In the genomic region with DNA sequence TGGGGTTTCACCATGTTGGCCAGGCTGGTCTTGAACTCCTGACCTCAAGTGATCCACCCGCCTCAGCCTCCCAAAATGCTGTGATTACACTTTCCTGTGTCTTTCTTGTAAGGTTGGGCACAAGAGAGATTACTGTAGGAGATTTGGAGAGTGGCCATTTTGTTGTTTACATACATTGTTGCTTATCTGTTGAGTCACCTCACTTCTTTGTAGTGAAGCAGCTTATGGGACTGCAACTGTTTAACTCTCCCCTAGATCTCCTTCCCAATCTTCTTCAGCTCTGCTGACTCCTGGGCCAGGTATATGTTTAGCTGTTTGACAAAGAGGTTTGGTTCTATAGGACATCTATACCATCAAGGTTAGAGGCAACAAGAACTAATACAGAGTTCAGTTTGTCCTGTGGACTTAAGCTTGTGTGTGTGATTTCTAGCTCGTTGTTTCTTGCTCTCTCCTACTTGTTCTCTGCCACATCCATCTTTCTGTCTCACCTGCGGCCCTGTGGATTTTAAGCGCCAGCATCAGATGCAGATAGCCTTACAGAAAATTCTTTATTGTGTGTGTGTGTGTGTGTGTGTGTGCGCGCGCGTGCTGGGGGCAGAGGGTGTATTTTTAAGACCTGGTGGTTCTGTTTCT, we compare ENCODE assay signal across 9 cellular contexts.
A peak's percentile ranks its signal among the peaks of the same experiment; 100 is the strongest.
DNase-seq lines count a peak whose midpoint lies in the region; ATAC-seq and TF ChIP-seq lines count a peak whose summit lies in the region.
"Had no signal": no experiment of that assay in that cellular context is flagged by ENCODE, and none has a peak within 500 bp of the region (broad histone marks: within the 10 kb centered on the region; RNA-seq: fewer than 3 reads in every experiment).

No MANE protein-coding gene starts in this region.

- H3K27me3 ChIP-seq in H7 (ENCODE audit: control insufficient read depth, insufficient read depth, low read length) = no peaks in the 10 kb centered on the region

- peak; percentile 25 for DNase-seq in AG10803 (ENCODE audit: low read depth)
- peak; percentile 21 for DNase-seq in iPS-NIHi7 (ENCODE audit: extremely low spot score)
- DNase-seq in H7 = no peak
- DNase-seq in UCSD-AML1 (lab: John Stamatoyannopoulos, UW; ENCODE audit: unreplicated experiment) = no peak
- DNase-seq: activated CD4-positive, alpha-beta T cell treated with anti-CD3 and anti-CD28 coated beads, Interleukin-2, amount 50 U/mL, for 1 hour had no signal

- ATAC-seq in HG02759 (IDR thresholded peaks at IDR 0.05; ENCODE audit: unreplicated experiment) (no peak), GM19023 (IDR thresholded peaks at IDR 0.05; ENCODE audit: unreplicated experiment) (no peak)

- CTCF ChIA-PET in HEK293 (lab: Yijun Ruan, JAX) = interaction anchor here (0.8 to 4.1 kb wide), 3 partner anchors 13 to 116 kb away, joined by 5 to 27 read pairs (median 14); a partner anchor contains a TSS

- H3K27ac ChIP-seq in HEK293 (ENCODE audit: extremely low read depth, low read depth, low read length) = peak overlapping the region; percentile 37; the same call in 1 of the 2 replicates
- peak overlapping the region; percentile 62 for H3K27ac ChIP-seq in VCaP

- POLR2A ChIA-PET in HEK293 (lab: Yijun Ruan, JAX) = interaction anchor here (0.6 to 2.2 kb wide), 4 partner anchors 12 to 25 kb away, joined by 4 to 8 read pairs (median 6); a partner anchor contains a TSS

- H3K36me3 ChIP-seq in HEK293 (ENCODE audit: control insufficient read depth in 2 of 2, insufficient read depth in 1 of 2, low read length in 2 of 2) = peaks cover 0 to 3% of the 10 kb centered on the region in 2 experiments; a peak in 1 of 3 replicates
- no peaks in the 10 kb centered on the region for H3K36me3 ChIP-seq in H7 (replicated peaks; ENCODE audit: control insufficient read depth, insufficient read depth, low read length)

- TF ChIP-seq CTCF in AG10803 (conservative IDR thresholded peaks at IDR 0.05; ENCODE audit: low read length) (no peak), HEK293 (tag by site-specific recombination; IDR thresholded peaks at IDR 0.05) (no peak), VCaP (conservative IDR thresholded peaks at IDR 0.05) (no peak)

- peaks cover 11% of the 10 kb centered on the region; the same call in 1 of the 2 replicates for H3K4me1 ChIP-seq in HEK293 (ENCODE audit: control insufficient read depth, insufficient read depth, low read length)

- H3K4me3 ChIP-seq in AG10803 (ENCODE audit: low read length) = no peak overlapping the region
- H3K4me3 ChIP-seq in HEK293 (ENCODE audit: low read depth, low read length) = no peak overlapping the region
- no peak overlapping the region for H3K4me3 ChIP-seq in H7 (ENCODE audit: insufficient read depth, low read depth, low read length)

- no peaks in the 10 kb centered on the region for H3K9me3 ChIP-seq in HEK293 (ENCODE audit: control insufficient read depth, insufficient read depth, low read depth, low read length)

TF ChIP-seq in HEK293, 187 proteins besides CTCF, POLR2A, EP300 and RAD21:
- no peak for TF ChIP-seq SP2 (tag by site-specific recombination; IDR thresholded peaks at IDR 0.05)
- TF ChIP-seq, protein P1, sequence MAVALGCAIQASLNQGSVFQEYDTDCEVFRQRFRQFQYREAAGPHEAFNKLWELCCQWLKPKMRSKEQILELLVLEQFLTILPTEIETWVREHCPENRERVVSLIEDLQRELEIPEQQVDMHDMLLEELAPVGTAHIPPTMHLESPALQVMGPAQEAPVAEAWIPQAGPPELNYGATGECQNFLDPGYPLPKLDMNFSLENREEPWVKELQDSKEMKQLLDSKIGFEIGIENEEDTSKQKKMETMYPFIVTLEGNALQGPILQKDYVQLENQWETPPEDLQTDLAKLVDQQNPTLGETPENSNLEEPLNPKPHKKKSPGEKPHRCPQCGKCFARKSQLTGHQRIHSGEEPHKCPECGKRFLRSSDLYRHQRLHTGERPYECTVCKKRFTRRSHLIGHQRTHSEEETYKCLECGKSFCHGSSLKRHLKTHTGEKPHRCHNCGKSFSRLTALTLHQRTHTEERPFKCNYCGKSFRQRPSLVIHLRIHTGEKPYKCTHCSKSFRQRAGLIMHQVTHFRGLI (tag by site-specific recombination; IDR thresholded peaks at IDR 0.05) = peak; percentile 64
- no peak for TF ChIP-seq ZNF560 (tag by site-specific recombination; IDR thresholded peaks at IDR 0.05; ENCODE audit: borderline replicate concordance)
- no peak for TF ChIP-seq ZNF274 (IDR thresholded peaks at IDR 0.05; ENCODE audit: low read length)
- no peak for TF ChIP-seq ZNF274 (tag by site-specific recombination; IDR thresholded peaks at IDR 0.05; ENCODE audit: borderline replicate concordance)
- TF ChIP-seq, protein P2, sequence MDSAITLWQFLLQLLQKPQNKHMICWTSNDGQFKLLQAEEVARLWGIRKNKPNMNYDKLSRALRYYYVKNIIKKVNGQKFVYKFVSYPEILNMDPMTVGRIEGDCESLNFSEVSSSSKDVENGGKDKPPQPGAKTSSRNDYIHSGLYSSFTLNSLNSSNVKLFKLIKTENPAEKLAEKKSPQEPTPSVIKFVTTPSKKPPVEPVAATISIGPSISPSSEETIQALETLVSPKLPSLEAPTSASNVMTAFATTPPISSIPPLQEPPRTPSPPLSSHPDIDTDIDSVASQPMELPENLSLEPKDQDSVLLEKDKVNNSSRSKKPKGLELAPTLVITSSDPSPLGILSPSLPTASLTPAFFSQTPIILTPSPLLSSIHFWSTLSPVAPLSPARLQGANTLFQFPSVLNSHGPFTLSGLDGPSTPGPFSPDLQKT (IDR thresholded peaks at IDR 0.05; ENCODE audit: borderline replicate concordance, low read depth, low read length) = no peak
- 0 out of 2 replicates have a peak, but pooled peaks have one; percentile 19 for TF ChIP-seq OSR2 (tag by site-specific recombination; IDR thresholded peaks at IDR 0.05)
- TF ChIP-seq ZNF707 (tag by site-specific recombination; IDR thresholded peaks at IDR 0.05) = no peak
- no peak for TF ChIP-seq GFI1B (tag by site-specific recombination; IDR thresholded peaks at IDR 0.05)
- no peak for TF ChIP-seq ZNF157 (tag by site-specific recombination; IDR thresholded peaks at IDR 0.05)
- TF ChIP-seq ZNF10 (tag by site-specific recombination; IDR thresholded peaks at IDR 0.05) = peak; percentile 74
- 0 out of 2 replicates have a peak, but pooled peaks have one; percentile 15 for TF ChIP-seq ZNF394 (tag by site-specific recombination; IDR thresholded peaks at IDR 0.05; ENCODE audit: borderline replicate concordance)
- TF ChIP-seq KLF1 (tag by site-specific recombination; IDR thresholded peaks at IDR 0.05) = 0 out of 2 replicates have a peak, but pooled peaks have one; percentile 12
- TF ChIP-seq SCRT2 (tag by site-specific recombination; IDR thresholded peaks at IDR 0.05) = peak; percentile 88
- peak; percentile 70 for TF ChIP-seq PRDM1 (tag by site-specific recombination; IDR thresholded peaks at IDR 0.05)
- TF ChIP-seq ZNF366 (tag by site-specific recombination; conservative IDR thresholded peaks at IDR 0.05) = peak; percentile 37; the same call in 1 of the 2 replicates
- 0 out of 2 replicates have a peak, but pooled peaks have one; percentile 40 for TF ChIP-seq ZNF660 (tag by site-specific recombination; IDR thresholded peaks at IDR 0.05)
- peak; percentile 32; the same call in 1 of the 2 replicates for TF ChIP-seq ZBTB20 (tag by site-specific recombination; IDR thresholded peaks at IDR 0.05)
- TF ChIP-seq SCRT1 (tag by site-specific recombination; IDR thresholded peaks at IDR 0.05; ENCODE audit: borderline replicate concordance) = peak; percentile 43; the same call in 1 of the 2 replicates
- TF ChIP-seq, protein P3, sequence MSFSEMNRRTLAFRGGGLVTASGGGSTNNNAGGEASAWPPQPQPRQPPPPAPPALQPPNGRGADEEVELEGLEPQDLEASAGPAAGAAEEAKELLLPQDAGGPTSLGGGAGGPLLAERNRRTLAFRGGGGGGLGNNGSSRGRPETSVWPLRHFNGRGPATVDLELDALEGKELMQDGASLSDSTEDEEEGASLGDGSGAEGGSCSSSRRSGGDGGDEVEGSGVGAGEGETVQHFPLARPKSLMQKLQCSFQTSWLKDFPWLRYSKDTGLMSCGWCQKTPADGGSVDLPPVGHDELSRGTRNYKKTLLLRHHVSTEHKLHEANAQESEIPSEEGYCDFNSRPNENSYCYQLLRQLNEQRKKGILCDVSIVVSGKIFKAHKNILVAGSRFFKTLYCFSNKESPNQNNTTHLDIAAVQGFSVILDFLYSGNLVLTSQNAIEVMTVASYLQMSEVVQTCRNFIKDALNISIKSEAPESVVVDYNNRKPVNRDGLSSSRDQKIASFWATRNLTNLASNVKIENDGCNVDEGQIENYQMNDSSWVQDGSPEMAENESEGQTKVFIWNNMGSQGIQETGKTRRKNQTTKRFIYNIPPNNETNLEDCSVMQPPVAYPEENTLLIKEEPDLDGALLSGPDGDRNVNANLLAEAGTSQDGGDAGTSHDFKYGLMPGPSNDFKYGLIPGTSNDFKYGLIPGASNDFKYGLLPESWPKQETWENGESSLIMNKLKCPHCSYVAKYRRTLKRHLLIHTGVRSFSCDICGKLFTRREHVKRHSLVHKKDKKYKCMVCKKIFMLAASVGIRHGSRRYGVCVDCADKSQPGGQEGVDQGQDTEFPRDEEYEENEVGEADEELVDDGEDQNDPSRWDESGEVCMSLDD (tag by site-specific recombination; IDR thresholded peaks at IDR 0.05) = no peak
- 0 out of 2 replicates have a peak, but pooled peaks have one; percentile 17 for TF ChIP-seq SP3 (tag by site-specific recombination; IDR thresholded peaks at IDR 0.05)

Comparison
In these comparisons a context has a peak if more than half of its experiments do, and no peak if none do; other contexts are left out.
1. DNase-seq: peak in AG10803 (single experiment) and iPS-NIHi7 (single experiment); none in H7 (single experiment) and UCSD-AML1 (single experiment).